19 cellular contexts compared by ENCODE assay signal in genomic region chr3:115615001-115615447, GRCh38. TPM values are rescaled to one million over a fixed set of nuclear protein-coding genes. Genes with fewer than 3 reads are reported as not detected.
DNase-seq lines count a peak whose midpoint lies in the region; ATAC-seq and TF ChIP-seq lines count a peak whose summit lies in the region.
"Had no signal": no experiment of that assay in that cellular context is flagged by ENCODE, and none has a peak within 500 bp of the region (broad histone marks: within the 10 kb centered on the region; RNA-seq: fewer than 3 reads in every experiment).

No MANE protein-coding gene starts in this region.

- peak; percentile 94 for ATAC-seq in WTC11
- no peak for ATAC-seq in GM18520 (IDR thresholded peaks at IDR 0.05; ENCODE audit: unreplicated experiment)
- ATAC-seq in GM19351 (IDR thresholded peaks at IDR 0.05; ENCODE audit: unreplicated experiment), result no peak
- ATAC-seq: body of pancreas, lower lobe of right lung, sciatic nerve had no signal

- H3K27ac Mint-ChIP-seq in WTC11, result peak overlapping the region; percentile 71
- H3K27ac Mint-ChIP-seq: activated T-helper 2 cell treated with anti-CD3 and anti-CD28 coated beads, Interferon-gamma antibody, Interleukin-2, Interleukin-4, amounts not matched to agents 10 μg/mL and 5 μg/mL and 100 μg/mL, durations not matched to agents 14 hours and 24 hours and 36 hours; nephron had no signal

- H3K9ac ChIP-seq in HUES48 (ENCODE audit: low read depth, low read length), result no peak overlapping the region

- H3K36me3 ChIP-seq in HUES48 (ENCODE audit: control insufficient read depth, insufficient read depth, low read length), result no peaks in the 10 kb centered on the region
- H3K36me3 ChIP-seq: lower lobe of right lung had no signal

- peaks cover 15% of the 10 kb centered on the region for H3K4me1 ChIP-seq in HUES48 (ENCODE audit: control insufficient read depth, insufficient read depth, low read length)
- H3K4me1 ChIP-seq: body of pancreas, lower lobe of right lung had no signal

- H3K9me3 ChIP-seq in HUES48 (ENCODE audit: control insufficient read depth, insufficient read depth, low read length), result no peaks in the 10 kb centered on the region
- H3K9me3 ChIP-seq: body of pancreas had no signal

- H3K4me3 ChIP-seq in HUES48 (ENCODE audit: low read depth, low read length), result no peak overlapping the region
- H3K4me3 ChIP-seq: body of pancreas, lower lobe of right lung had no signal

- TF ChIP-seq CTCF in WTC11 (IDR thresholded peaks at IDR 0.05), result no peak

- CTCF ChIA-PET in WTC11 (lab: Charles Lee), result interaction anchor here (0.9 kb wide), 1 partner anchor 78 kb away, joined by 3 read pairs; no protein-coding TSS in a partner anchor

- H3K9me3 Mint-ChIP-seq in WTC11, result peaks cover 34% of the 10 kb centered on the region
- H3K9me3 Mint-ChIP-seq: activated T-helper 2 cell treated with anti-CD3 and anti-CD28 coated beads, Interferon-gamma antibody, Interleukin-2, Interleukin-4, amounts not matched to agents 10 μg/mL and 5 μg/mL and 100 μg/mL, durations not matched to agents 14 hours and 24 hours and 36 hours; nephron had no signal

- peaks cover 37% of the 10 kb centered on the region for H3K4me1 Mint-ChIP-seq in WTC11
- H3K4me1 Mint-ChIP-seq: nephron had no signal

- H3K27ac ChIP-seq in HUES48 (ENCODE audit: low read depth, low read length), result peak overlapping the region; percentile 77
- H3K27ac ChIP-seq: body of pancreas, C4-2B, lower lobe of right lung had no signal

- no peaks in the 10 kb centered on the region for H3K27me3 Mint-ChIP-seq in WTC11 (ENCODE audit: low read depth)

- DNase-seq in WTC11 (ENCODE audit: low spot score) (no peak), glomerular visceral epithelial cell (ENCODE audit: extremely low spot score) (peak; percentile 53), renal cortical epithelial cell (ENCODE audit: low read depth) (peak; percentile 92), NOMO-1 treated with DMSO at 0.1 percent for 48 hours (lab: John Stamatoyannopoulos, UW; ENCODE audit: unreplicated experiment) (no peak)
- DNase-seq: activated CD4-positive, alpha-beta T cell treated with anti-CD3 and anti-CD28 coated beads, Interleukin-2, amount 50 U/mL, for 48 hours; body of pancreas; Kasumi-1; lower lobe of right lung; NCI-H1930; NCI-H82; SHP77 treated with DMSO at 0.1 percent for 48 hours; stimulated activated naive CD4-positive, alpha-beta T cell treated with Interleukin-2 at 50 U/mL for 16 hours had no signal

- POLR2A ChIA-PET in WTC11 (lab: Charles Lee), result no interaction called here

- H3K27me3 ChIP-seq in HUES48 (ENCODE audit: control insufficient read depth, insufficient read depth, low read length), result no peaks in the 10 kb centered on the region
- H3K27me3 ChIP-seq: body of pancreas had no signal

- H3K4me3 Mint-ChIP-seq in WTC11, result no peak overlapping the region
- H3K4me3 Mint-ChIP-seq: nephron had no signal

- peaks cover 8% of the 10 kb centered on the region; the same call in 1 of the 2 replicates for H3K36me3 Mint-ChIP-seq in WTC11

TF ChIP-seq in WTC11, 78 proteins besides CTCF, POLR2A, EP300 and RAD21:
- TF ChIP-seq ELF4 (CRISPR knock-in tag; IDR thresholded peaks at IDR 0.05; ENCODE audit: low read depth) (no peak), TCF7 (CRISPR knock-in tag; IDR thresholded peaks at IDR 0.05; ENCODE audit: low read depth) (no peak), RORB (CRISPR knock-in tag; IDR thresholded peaks at IDR 0.05) (no peak), FOXP4 (CRISPR knock-in tag; IDR thresholded peaks at IDR 0.05) (no peak)

RNA-seq across cellular contexts. Expression of gene GAP43, which starts 8.3 kb away (rescaled TPM):
- 16.8 to 19.9 TPM (median 17.2 TPM) in 3 replicates for total RNA-seq in WTC11 (2021)
- total RNA-seq in renal cortical epithelial cell, result not detected in 2 replicates
- total RNA-seq: activated T-helper 2 cell treated with anti-CD3 and anti-CD28 coated beads, Interferon-gamma antibody, Interleukin-2, Interleukin-4, amounts not matched to agents 10 μg/mL and 5 μg/mL and 100 μg/mL, durations not matched to agents 14 hours and 24 hours and 36 hours; lower lobe of right lung had no signal

Comparison
In these comparisons a context has a peak if more than half of its experiments do, and no peak if none do; other contexts are left out.
1. DNase-seq: peak in glomerular visceral epithelial cell (single experiment) and renal cortical epithelial cell (single experiment); none in WTC11 (single experiment) and NOMO-1 treated with DMSO at 0.1 percent for 48 hours (single experiment).
2. RNA of gene GAP43, which starts 8.3 kb away (total RNA-seq): 16.8 to 19.9 TPM in WTC11; not detected in renal cortical epithelial cell; every median in the first group is over 10 times any median in the second.